ENCODE assay signal across 8 cellular contexts in genomic region chr4:88159137-88159725, GRCh38. TPM values are rescaled to one million over a fixed set of nuclear protein-coding genes. Genes with fewer than 3 reads are reported as not detected.
DNase-seq lines count a peak whose midpoint lies in the region; ATAC-seq and TF ChIP-seq lines count a peak whose summit lies in the region.

No MANE protein-coding gene starts in this region.

- TF ChIP-seq CTCF in CD4-positive, alpha-beta T cell (IDR thresholded peaks at IDR 0.05), result no peak

- no peak overlapping the region for H3K27ac ChIP-seq in CD4-positive, alpha-beta T cell (ENCODE audit: low read depth, low read length)
- no peak overlapping the region for H3K27ac ChIP-seq in effector memory CD4-positive, alpha-beta T cell (ENCODE audit: insufficient read depth, low read length, poor library complexity, severe bottlenecking)
- peak overlapping the region; percentile 58 to 68 for H3K27ac ChIP-seq in mucosa of rectum (ENCODE audit: low read depth in 2 of 2, low read length in 2 of 2)

- POLR2A ChIA-PET in CD4-positive, alpha-beta T cell (lab: Charles Lee), result no interaction called here

- peaks cover 16% of the 10 kb centered on the region for H3K4me1 Mint-ChIP-seq in CD4-positive, alpha-beta T cell (ENCODE audit: low read depth)

- H3K27me3 Mint-ChIP-seq in CD4-positive, alpha-beta T cell, result peaks cover 14% of the 10 kb centered on the region

- intact Hi-C loops in CD4-positive, alpha-beta T cell (cut with DNase I, micrococcal nuclease), result no loop called here

- no peak overlapping the region for H3K27ac Mint-ChIP-seq in CD4-positive, alpha-beta T cell

- no peaks in the 10 kb centered on the region for H3K36me3 Mint-ChIP-seq in CD4-positive, alpha-beta T cell (ENCODE audit: low read depth)

- H3K9ac ChIP-seq in mucosa of rectum (ENCODE audit: low read depth in 1 of 2, low read length in 2 of 2), result peak overlapping the region in 1 of 2 donors; percentile 57

- ATAC-seq in CD4-positive, alpha-beta T cell (ENCODE audit: poor library complexity), result no peak
- ATAC-seq in GM21717 (IDR thresholded peaks at IDR 0.05; ENCODE audit: unreplicated experiment) (peak; percentile 35), HG03378 (IDR thresholded peaks at IDR 0.05; ENCODE audit: unreplicated experiment) (no peak)

- H3K4me1 ChIP-seq in effector memory CD4-positive, alpha-beta T cell (ENCODE audit: control insufficient read depth, insufficient read depth, low read length, poor library complexity, severe bottlenecking), result no peaks in the 10 kb centered on the region
- H3K4me1 ChIP-seq in mucosa of rectum (ENCODE audit: control insufficient read depth in 2 of 2, insufficient read depth in 2 of 2, low read length in 2 of 2), result peaks cover 0 to 8% of the 10 kb centered on the region in 2 donors

- CTCF ChIA-PET in CD4-positive, alpha-beta T cell (lab: Charles Lee), result no interaction called here

- peak overlapping the region; percentile 64 for H3K4me3 Mint-ChIP-seq in CD4-positive, alpha-beta T cell

- peak overlapping the region; percentile 72 for H3K4me3 ChIP-seq in effector memory CD4-positive, alpha-beta T cell (ENCODE audit: insufficient read depth, low read depth, low read length, poor library complexity, severe bottlenecking)
- H3K4me3 ChIP-seq in mucosa of rectum (ENCODE audit: low read length in 2 of 2), result peak overlapping the region; percentile 74 to 79

- DNase-seq in CD4-positive, alpha-beta T cell, result no peak
- DNase-seq in NCI-H460 (ENCODE audit: extremely low read depth, low read depth) (peak; percentile 45), NCI-H1436 (lab: John Stamatoyannopoulos, UW) (no peak), NCI-H82 (lab: John Stamatoyannopoulos, UW) (no peak)
- DNase-seq in effector memory CD4-positive, alpha-beta T cell, result no peak

- H3K36me3 ChIP-seq in effector memory CD4-positive, alpha-beta T cell (ENCODE audit: control insufficient read depth, insufficient read depth, low read length), result no peaks in the 10 kb centered on the region
- H3K36me3 ChIP-seq in mucosa of rectum (ENCODE audit: control insufficient read depth in 2 of 2, insufficient read depth in 2 of 2, low read length in 2 of 2), result no peaks in the 10 kb centered on the region

- H3K9me3 Mint-ChIP-seq in CD4-positive, alpha-beta T cell, result no peaks in the 10 kb centered on the region

- H3K9me3 ChIP-seq in CD4-positive, alpha-beta T cell (ENCODE audit: control insufficient read depth, low read length), result no peaks in the 10 kb centered on the region
- no peaks in the 10 kb centered on the region for H3K9me3 ChIP-seq in effector memory CD4-positive, alpha-beta T cell (ENCODE audit: control insufficient read depth, low read length)
- H3K9me3 ChIP-seq in mucosa of rectum (ENCODE audit: control insufficient read depth in 2 of 2, low read length in 2 of 2), result no peaks in the 10 kb centered on the region

- no peaks in the 10 kb centered on the region for H3K27me3 ChIP-seq in CD4-positive, alpha-beta T cell (ENCODE audit: control insufficient read depth, insufficient read depth, low read length)
- H3K27me3 ChIP-seq in effector memory CD4-positive, alpha-beta T cell (replicated peaks; ENCODE audit: control insufficient read depth, insufficient read depth, low read length, poor library complexity, severe bottlenecking), result no peaks in the 10 kb centered on the region
- peaks cover 0 to 6% of the 10 kb centered on the region in 2 donors for H3K27me3 ChIP-seq in mucosa of rectum (ENCODE audit: control insufficient read depth in 2 of 2, insufficient read depth in 2 of 2, low read length in 2 of 2)

RNA-seq across cellular contexts. Expression of gene ABCG2, which starts 0.8 kb away (rescaled TPM):
- not detected for total RNA-seq in CD4-positive, alpha-beta T cell
- total RNA-seq in NCI-H460 (2014; rRNA removed; shearing (Covaris generic)), result 37.4 and 41.7 TPM in 2 replicates
- polyA plus RNA-seq in NCI-H460 (2014; cell fraction: nucleus; rRNA removed), result 46.2 and 54.6 TPM in 2 replicates

Comparison
In these comparisons a context has a peak if more than half of its experiments do, and no peak if none do; other contexts are left out.
1. H3K27ac ChIP-seq: peak in mucosa of rectum (2 of 2); none in CD4-positive, alpha-beta T cell (single experiment) and effector memory CD4-positive, alpha-beta T cell (single experiment).
2. RNA of gene ABCG2, which starts 0.8 kb away (total RNA-seq): 37.4 to 41.7 TPM in NCI-H460; not detected in CD4-positive, alpha-beta T cell; every median in the first group is over 10 times any median in the second.